ENCODE assay signal across 11 cellular contexts in the genomic region with DNA sequence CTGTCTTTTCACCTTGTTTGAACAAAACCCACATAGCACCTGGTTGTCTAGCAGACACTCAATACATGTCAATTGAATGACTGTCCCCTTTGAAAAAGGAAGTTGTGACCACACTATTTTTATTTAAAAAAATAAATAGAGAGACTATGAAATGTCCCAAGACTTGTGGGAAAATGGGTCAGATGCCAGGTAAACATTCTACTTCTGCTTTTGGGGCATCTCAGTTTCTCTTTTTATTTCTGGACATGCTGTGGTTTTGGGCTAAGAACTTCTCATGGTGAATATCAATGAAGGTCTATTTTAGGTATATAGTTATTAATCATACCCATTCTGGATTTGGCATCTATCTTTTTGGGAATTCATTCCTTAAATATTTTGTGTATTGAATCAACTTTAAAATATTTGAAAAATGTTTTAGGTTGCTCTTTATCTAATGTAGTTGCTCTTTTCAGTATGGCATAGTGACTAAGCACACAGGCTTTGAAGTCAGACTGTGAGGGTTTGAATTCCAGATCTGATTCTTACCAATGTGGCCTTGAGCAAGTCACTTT. TPM values are rescaled to one million over a fixed set of nuclear protein-coding genes. Genes with fewer than 3 reads are reported as not detected.
A peak's percentile ranks its signal among the peaks of the same experiment; 100 is the strongest.
DNase-seq lines count a peak whose midpoint lies in the region; ATAC-seq and TF ChIP-seq lines count a peak whose summit lies in the region.
"Had no signal": no experiment of that assay in that cellular context is flagged by ENCODE, and none has a peak within 500 bp of the region (broad histone marks: within the 10 kb centered on the region; RNA-seq: fewer than 3 reads in every experiment).

No MANE protein-coding gene starts in this region.

- H3K9me2 ChIP-seq in HCT116 (ENCODE audit: insufficient read depth) (no peaks in the 10 kb centered on the region), MM.1S (replicated peaks; ENCODE audit: insufficient read depth, low read length) (no peaks in the 10 kb centered on the region)

- no peak overlapping the region for H3K27ac Mint-ChIP-seq in neural progenitor cell

- TF ChIP-seq RAD21 in HCT116 (IDR thresholded peaks at IDR 0.05; ENCODE audit: low read depth), result no peak

- ATAC-seq in GM18498 (IDR thresholded peaks at IDR 0.05; ENCODE audit: unreplicated experiment), result peak; percentile 53
- no peak for ATAC-seq in HCT116

- peaks cover 16% of the 10 kb centered on the region for H3F3A ChIP-seq in MM.1S (ENCODE audit: insufficient read depth, low read length)
- peaks cover 4% of the 10 kb centered on the region for H3F3A ChIP-seq in neural progenitor cell (ENCODE audit: low read depth)

- no peak for TF ChIP-seq CTCF in HCT116 (IDR thresholded peaks at IDR 0.05 in 2 of 3, conservative IDR thresholded peaks at IDR 0.05 in 1 of 3; ENCODE audit: borderline replicate concordance in 1 of 3, insufficient read depth in 1 of 3, low read depth in 2 of 3, low read length in 2 of 3)
- no peak for TF ChIP-seq CTCF in MM.1S (IDR thresholded peaks at IDR 0.05; ENCODE audit: low read length)
- no peak for TF ChIP-seq CTCF in foreskin fibroblast (IDR thresholded peaks at IDR 0.05; ENCODE audit: low read depth, low read length)
- TF ChIP-seq CTCF in neural progenitor cell (IDR thresholded peaks at IDR 0.05), result no peak
- no peak for TF ChIP-seq CTCF in BE2C (IDR thresholded peaks at IDR 0.05; ENCODE audit: low read depth, low read length)
- no peak for TF ChIP-seq CTCF in GM13976 (IDR thresholded peaks at IDR 0.05; ENCODE audit: borderline replicate concordance, control extremely low read depth, extremely low read depth, insufficient read depth, missing control alignments)

- H3K4me2 ChIP-seq in HCT116 (ENCODE audit: low read length) (peak overlapping the region; percentile 43; the same call in 1 of the 2 replicates), MM.1S (ENCODE audit: low read depth, low read length) (peak overlapping the region; percentile 27), neural progenitor cell (no peak overlapping the region)

- in situ Hi-C loops in GM13976 (cut with MboI; ENCODE audit: low sequenced_read_pairs, unreplicated experiment), result no loop called here

- H3K36me3 Mint-ChIP-seq in neural progenitor cell, result no peaks in the 10 kb centered on the region

- no peaks in the 10 kb centered on the region for H3K9me3 Mint-ChIP-seq in neural progenitor cell

- H3K4me3 ChIP-seq in HCT116 (replicated peaks in 1 of 2; ENCODE audit: low read depth in 1 of 2, low read length in 2 of 2) (no peak overlapping the region), MM.1S (ENCODE audit: low read length) (no peak overlapping the region), foreskin fibroblast (ENCODE audit: low read depth in 1 of 2, low read length in 2 of 2) (no peak overlapping the region), neural progenitor cell (no peak overlapping the region), BE2C (ENCODE audit: low read depth, low read length) (no peak overlapping the region)
- H3K4me3 ChIP-seq: sigmoid colon had no signal

- H3K4me1 ChIP-seq in HCT116 (ENCODE audit: control insufficient read depth in 1 of 2, insufficient read depth in 2 of 2, low read length in 2 of 2) (peaks cover under 1 to 25% of the 10 kb centered on the region in 2 experiments; a peak in 2 of 4 replicates), MM.1S (ENCODE audit: low read length) (peaks cover 25% of the 10 kb centered on the region), neural progenitor cell (peaks cover 7% of the 10 kb centered on the region), BE2C (no peaks in the 10 kb centered on the region)

- H3K4me3 Mint-ChIP-seq in neural progenitor cell, result no peak overlapping the region

- CTCF ChIA-PET in HCT116 (lab: Charles Lee), result no interaction called here

- H3K4me1 Mint-ChIP-seq in neural progenitor cell, result peaks cover 6% of the 10 kb centered on the region

- no peaks in the 10 kb centered on the region for H3K27me3 Mint-ChIP-seq in neural progenitor cell (ENCODE audit: insufficient read depth, low read depth)

- H3K36me3 ChIP-seq in HCT116 (ENCODE audit: control insufficient read depth in 1 of 2, insufficient read depth in 2 of 2, low read length in 2 of 2) (no peaks in the 10 kb centered on the region), MM.1S (replicated peaks; ENCODE audit: insufficient read depth, low read length) (no peaks in the 10 kb centered on the region), neural progenitor cell (no peaks in the 10 kb centered on the region), BE2C (no peaks in the 10 kb centered on the region)
- H3K36me3 ChIP-seq: sigmoid colon had no signal

- no TSS peak for BruUV-seq in HCT116 (replicated peaks; lab: Mats Ljungman, UMichigan)

- no peak for DNase-seq in HCT116 (ENCODE audit: low read depth, low spot score)
- DNase-seq in MM.1S, result peak; percentile 75
- DNase-seq in foreskin fibroblast, result peak; percentile 51 to 60
- DNase-seq in neural progenitor cell (ENCODE audit: low spot score), result no peak
- DNase-seq in BE2C, result no peak
- DNase-seq in DMS153 (lab: John Stamatoyannopoulos, UW), result no peak
- no peak for DNase-seq in GM13976 (ENCODE audit: low spot score)
- DNase-seq: activated naive CD4-positive, alpha-beta T cell treated with anti-CD3 and anti-CD28 coated beads, Interleukin-2, amount 50 U/mL, for 16 hours; hippocampal formation; sigmoid colon had no signal

- RAD21 ChIA-PET in HCT116 (lab: Charles Lee; ENCODE audit: low non-redundant PET in 1 of 2, low total read pairs in 2 of 2, uncharacterized antibody in 2 of 2, unreplicated experiment in 2 of 2), result no interaction called here

- H2AFZ ChIP-seq in HCT116 (ENCODE audit: low read depth, low read length, poor library complexity, severe bottlenecking), result no peak overlapping the region
- H2AFZ ChIP-seq in MM.1S (ENCODE audit: low read length), result peak overlapping the region; percentile 1; the same call in 1 of the 2 replicates
- H2AFZ ChIP-seq in neural progenitor cell (replicated peaks), result no peak overlapping the region

- H3K9me3 ChIP-seq in HCT116 (ENCODE audit: control insufficient read depth in 1 of 2, insufficient read depth in 1 of 2, low read depth in 1 of 2, low read length in 2 of 2) (no peaks in the 10 kb centered on the region), MM.1S (replicated peaks; ENCODE audit: insufficient read depth, low read length) (no peaks in the 10 kb centered on the region), neural progenitor cell (ENCODE audit: low read depth) (no peaks in the 10 kb centered on the region), BE2C (no peaks in the 10 kb centered on the region)
- H3K9me3 ChIP-seq: sigmoid colon had no signal

- H3K79me2 ChIP-seq in HCT116 (ENCODE audit: insufficient read depth, low read length) (no peaks in the 10 kb centered on the region), MM.1S (ENCODE audit: low read length) (no peaks in the 10 kb centered on the region), neural progenitor cell (ENCODE audit: low read depth) (peaks cover 11% of the 10 kb centered on the region)

- no peak overlapping the region for H3K9ac ChIP-seq in HCT116 (ENCODE audit: low read length)
- H3K9ac ChIP-seq in MM.1S (ENCODE audit: low read length), result no peak overlapping the region
- H3K9ac ChIP-seq in neural progenitor cell, result no peak overlapping the region

- intact Hi-C loops in HCT116 (cut with micrococcal nuclease), result no loop called here

- POLR2A ChIA-PET in HCT116 (lab: Charles Lee), result no interaction called here

- H3K27ac ChIP-seq in HCT116 (ENCODE audit: low read depth, low read length) (no peak overlapping the region), MM.1S (ENCODE audit: low read length) (peak overlapping the region; percentile 62; the same call in 1 of the 2 replicates), neural progenitor cell (no peak overlapping the region)
- H3K27ac ChIP-seq: sigmoid colon had no signal

- H3K27me3 ChIP-seq in HCT116 (ENCODE audit: insufficient read depth, low read length) (no peaks in the 10 kb centered on the region), MM.1S (replicated peaks; ENCODE audit: insufficient read depth, low read length) (no peaks in the 10 kb centered on the region), neural progenitor cell (no peaks in the 10 kb centered on the region), BE2C (no peaks in the 10 kb centered on the region)
- H3K27me3 ChIP-seq: sigmoid colon had no signal

- H4K20me1 ChIP-seq in HCT116 (ENCODE audit: insufficient read depth), result no peaks in the 10 kb centered on the region
- no peaks in the 10 kb centered on the region for H4K20me1 ChIP-seq in MM.1S (ENCODE audit: insufficient read depth, low read length)
- H4K20me1 ChIP-seq in neural progenitor cell (ENCODE audit: low read depth), result no peaks in the 10 kb centered on the region

- no peak for TF ChIP-seq POLR2A in HCT116 (IDR thresholded peaks at IDR 0.05; ENCODE audit: borderline replicate concordance, extremely low read depth, insufficient read depth, insufficient read length)

TF ChIP-seq in HCT116, 20 proteins besides CTCF, POLR2A, EP300 and RAD21 (continues in another document):
- TF ChIP-seq CBX3 (IDR thresholded peaks at IDR 0.05; ENCODE audit: low read depth), result no peak
- TF ChIP-seq SP1 (IDR thresholded peaks at IDR 0.05; ENCODE audit: low read depth), result no peak
- no peak for TF ChIP-seq JUND (IDR thresholded peaks at IDR 0.05)
- TF ChIP-seq, protein P1, sequence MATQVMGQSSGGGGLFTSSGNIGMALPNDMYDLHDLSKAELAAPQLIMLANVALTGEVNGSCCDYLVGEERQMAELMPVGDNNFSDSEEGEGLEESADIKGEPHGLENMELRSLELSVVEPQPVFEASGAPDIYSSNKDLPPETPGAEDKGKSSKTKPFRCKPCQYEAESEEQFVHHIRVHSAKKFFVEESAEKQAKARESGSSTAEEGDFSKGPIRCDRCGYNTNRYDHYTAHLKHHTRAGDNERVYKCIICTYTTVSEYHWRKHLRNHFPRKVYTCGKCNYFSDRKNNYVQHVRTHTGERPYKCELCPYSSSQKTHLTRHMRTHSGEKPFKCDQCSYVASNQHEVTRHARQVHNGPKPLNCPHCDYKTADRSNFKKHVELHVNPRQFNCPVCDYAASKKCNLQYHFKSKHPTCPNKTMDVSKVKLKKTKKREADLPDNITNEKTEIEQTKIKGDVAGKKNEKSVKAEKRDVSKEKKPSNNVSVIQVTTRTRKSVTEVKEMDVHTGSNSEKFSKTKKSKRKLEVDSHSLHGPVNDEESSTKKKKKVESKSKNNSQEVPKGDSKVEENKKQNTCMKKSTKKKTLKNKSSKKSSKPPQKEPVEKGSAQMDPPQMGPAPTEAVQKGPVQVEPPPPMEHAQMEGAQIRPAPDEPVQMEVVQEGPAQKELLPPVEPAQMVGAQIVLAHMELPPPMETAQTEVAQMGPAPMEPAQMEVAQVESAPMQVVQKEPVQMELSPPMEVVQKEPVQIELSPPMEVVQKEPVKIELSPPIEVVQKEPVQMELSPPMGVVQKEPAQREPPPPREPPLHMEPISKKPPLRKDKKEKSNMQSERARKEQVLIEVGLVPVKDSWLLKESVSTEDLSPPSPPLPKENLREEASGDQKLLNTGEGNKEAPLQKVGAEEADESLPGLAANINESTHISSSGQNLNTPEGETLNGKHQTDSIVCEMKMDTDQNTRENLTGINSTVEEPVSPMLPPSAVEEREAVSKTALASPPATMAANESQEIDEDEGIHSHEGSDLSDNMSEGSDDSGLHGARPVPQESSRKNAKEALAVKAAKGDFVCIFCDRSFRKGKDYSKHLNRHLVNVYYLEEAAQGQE (IDR thresholded peaks at IDR 0.05; ENCODE audit: low read depth), result no peak

RNA-seq across cellular contexts. Expression of a gene that starts 4.4 kb away (rescaled TPM):
- total RNA-seq in HCT116 (2021; ENCODE audit: unreplicated experiment) (5.0 TPM), neural progenitor cell (ENCODE audit: low replicate concordance) (53.8 and 82.7 TPM in 2 replicates)
- polyA plus RNA-seq in HCT116 (2012), result 2.7 and 6.4 TPM in 2 replicates
- polyA plus RNA-seq in BE2C (2012; ENCODE audit: insufficient read depth, insufficient read length, low read depth), result 1.2 TPM

Comparison
In these comparisons a context has a peak if more than half of its experiments do, and no peak if none do; other contexts are left out.
1. DNase-seq: peak in MM.1S (single experiment) and foreskin fibroblast (2 of 2); none in HCT116 (single experiment), neural progenitor cell (single experiment), BE2C (single experiment), DMS153 (single experiment) and GM13976 (single experiment).